ENCODE assay signal across 1 cellular context in genomic region chr5:154740957-154741356, GRCh38.
TF ChIP-seq lines count a peak whose summit lies in the region.

No MANE protein-coding gene starts in this region.

TF ChIP-seq in HepG2, 621 proteins besides CTCF, POLR2A, EP300 and RAD21 (continued from another document):
- TF ChIP-seq HIC2 (CRISPR knock-in tag; IDR thresholded peaks at IDR 0.05; ENCODE audit: low read depth) (no peak), ZNF282 (IDR thresholded peaks at IDR 0.05; ENCODE audit: partially characterized antibody) (no peak), YEATS4 (CRISPR knock-in tag; IDR thresholded peaks at IDR 0.05; ENCODE audit: borderline replicate concordance) (no peak)
